In the genomic region with DNA sequence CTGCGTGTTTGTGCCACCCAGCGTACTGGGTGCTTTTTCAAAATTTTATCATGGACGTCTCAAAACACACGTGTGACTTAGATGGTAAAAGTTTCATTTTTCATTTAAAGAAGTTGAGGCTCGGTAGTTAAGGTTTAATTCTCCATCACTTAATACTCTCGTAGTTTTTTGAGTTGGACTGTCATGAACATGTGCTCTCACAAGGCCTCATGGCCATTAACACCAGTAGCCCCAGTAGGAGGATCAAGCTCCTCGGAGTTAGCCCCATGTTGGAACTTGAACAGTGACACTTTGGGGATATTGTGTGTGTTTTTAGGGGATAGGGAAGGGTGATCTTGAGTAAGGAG, we compare ENCODE assay signal across 8 cellular contexts. TPM values are rescaled to one million over a fixed set of nuclear protein-coding genes. Genes with fewer than 3 reads are reported as not detected.
DNase-seq lines count a peak whose midpoint lies in the region; ATAC-seq, FAIRE-seq and TF ChIP-seq lines count a peak whose summit lies in the region.

No MANE protein-coding gene starts in this region.

- H3K27me3 Mint-ChIP-seq in activated T-cell treated with anti-CD3 and anti-CD28 coated beads, Interleukin-2, amount 50 U/mL, for 72 hours (ENCODE audit: low read depth) = peaks cover 5% of the 10 kb centered on the region

- TF ChIP-seq CTCF in right lobe of liver (IDR thresholded peaks at IDR 0.05) (no peak), tibial nerve (IDR thresholded peaks at IDR 0.05) (no peak)

- H3K27ac ChIP-seq in adipose tissue (ENCODE audit: low read depth, low read length) (peak overlapping the region; percentile 6), right lobe of liver (peak overlapping the region; percentile 36 to 70 (median 60)), tibial nerve (peak overlapping the region; percentile 72 to 94 (median 92))

- no peak for ATAC-seq in activated T-cell treated with anti-CD3 and anti-CD28 coated beads, Interleukin-2, amount 50 U/mL, for 72 hours (replicated peaks in 1 of 2)
- ATAC-seq in right lobe of liver = no peak

- H3K9me3 Mint-ChIP-seq in activated T-cell treated with anti-CD3 and anti-CD28 coated beads, Interleukin-2, amount 50 U/mL, for 72 hours = no peaks in the 10 kb centered on the region

- intact Hi-C loops in right lobe of liver (cut with DNase I) = no loop called here

- FAIRE-seq in frontal cortex (lab: Jason Lieb, UNC) = no peak

- H3K4me1 ChIP-seq in right lobe of liver (peaks cover 0 to 12% (median 0%) of the 10 kb centered on the region in 4 donors), tibial nerve (peaks cover 0 to 17% (median 5%) of the 10 kb centered on the region in 4 donors)

- no peak for DNase-seq in activated T-cell treated with anti-CD3 and anti-CD28 coated beads, Interleukin-2, amount 50 U/mL, for 72 hours
- DNase-seq in activated T-cell treated with anti-CD3 and anti-CD28 coated beads, Interleukin-2, amount 50 U/mL, for 1 hour = no peak
- DNase-seq in right lobe of liver (no peak), tibial nerve (ENCODE audit: low spot score in 2 of 2) (no peak), NK-92 (lab: John Stamatoyannopoulos, UW; ENCODE audit: unreplicated experiment) (no peak), frontal cortex (ENCODE audit: low spot score in 2 of 2) (no peak), COLO668 (lab: John Stamatoyannopoulos, UW; ENCODE audit: unreplicated experiment) (no peak)

- peak overlapping the region; percentile 92 to 94 for H3K4me3 Mint-ChIP-seq in activated T-cell treated with anti-CD3 and anti-CD28 coated beads, Interleukin-2, amount 50 U/mL, for 72 hours

- WGBS in adipose tissue, 3 donors = 32 to 51% (median 38%) methylated on average over 7 of the region's 7 CpGs
- 57% methylated on average over 7 of the region's 7 CpGs for WGBS in right lobe of liver (ENCODE audit: insufficient coverage, low coverage, low lambda C conversion rate, missing lambda C conversion rate)
- 23 to 29% methylated on average over 7 of the region's 7 CpGs for WGBS in tibial nerve, 2 donors

- TF ChIP-seq POLR2A in right lobe of liver (IDR thresholded peaks at IDR 0.05) = no peak
- TF ChIP-seq POLR2A in tibial nerve (IDR thresholded peaks at IDR 0.05) = no peak

- H3K27ac Mint-ChIP-seq in activated T-cell treated with anti-CD3 and anti-CD28 coated beads, Interleukin-2, amount 50 U/mL, for 72 hours = peak overlapping the region; percentile 49

- H3K9me3 ChIP-seq in right lobe of liver (no peaks in the 10 kb centered on the region), tibial nerve (no peaks in the 10 kb centered on the region)

- H3K36me3 ChIP-seq in right lobe of liver (no peaks in the 10 kb centered on the region), tibial nerve (no peaks in the 10 kb centered on the region)

- TF ChIP-seq EP300 in tibial nerve (IDR thresholded peaks at IDR 0.05) = no peak

- no peaks in the 10 kb centered on the region for H3K27me3 ChIP-seq in right lobe of liver
- no peaks in the 10 kb centered on the region for H3K27me3 ChIP-seq in tibial nerve

- H3K36me3 Mint-ChIP-seq in activated T-cell treated with anti-CD3 and anti-CD28 coated beads, Interleukin-2, amount 50 U/mL, for 72 hours (ENCODE audit: insufficient read depth in 2 of 2) = no peaks in the 10 kb centered on the region

- H3K4me1 Mint-ChIP-seq in activated T-cell treated with anti-CD3 and anti-CD28 coated beads, Interleukin-2, amount 50 U/mL, for 72 hours (ENCODE audit: low read depth) = peaks cover 16% of the 10 kb centered on the region

- peak overlapping the region; percentile 42 to 64 (median 63) for H3K4me3 ChIP-seq in right lobe of liver
- H3K4me3 ChIP-seq in tibial nerve = peak overlapping the region; percentile 59 to 82 (median 74)

RNA-seq across cellular contexts. Expression of a gene that starts 15.3 kb away (rescaled TPM):
- total RNA-seq in activated T-cell treated with anti-CD3 and anti-CD28 coated beads, Interleukin-2, amount 50 U/mL, for 72 hours = under 1 TPM in 1 of 2 donors, not detected in 1; 0.21 TPM
- polyA plus RNA-seq in adipose tissue = 1 to 10 TPM in 2 of 3 donors, under 1 TPM in 1; 0.67 to 2.5 (median 1.8) TPM
- under 1 TPM; 0.11 to 0.66 (median 0.36) TPM for total RNA-seq in right lobe of liver
- total RNA-seq in tibial nerve = 1 to 10 TPM in 1 of 4 donors, under 1 TPM in 2, not detected in 1; 0.21 to 2.5 (median 0.22) TPM
- 0.41 TPM for total RNA-seq in frontal cortex

RNA-seq across cellular contexts. Expression of a gene that starts 50.6 kb away (rescaled TPM):
- 100 to 1,000 TPM; 501 to 656 TPM for total RNA-seq in activated T-cell treated with anti-CD3 and anti-CD28 coated beads, Interleukin-2, amount 50 U/mL, for 72 hours
- polyA plus RNA-seq in adipose tissue = 100 to 1,000 TPM; 201 to 328 (median 224) TPM
- total RNA-seq in right lobe of liver = 100 to 1,000 TPM in 5 of 6 experiments, 10 to 100 TPM in 1; 78.8 to 203 (median 146) TPM
- total RNA-seq in tibial nerve = 100 to 1,000 TPM; 119 to 202 (median 143) TPM
- total RNA-seq in frontal cortex = 137 TPM

Comparison
In these comparisons a context has a peak if more than half of its experiments do, and no peak if none do; other contexts are left out.
1. H3K27ac ChIP-seq: peak in every context shown above with its lines; median percentile 92 in tibial nerve; 60 in right lobe of liver; 6 in adipose tissue.